1 cellular context compared by ENCODE assay signal in genomic region chr6:30325873-30326445, GRCh38.
TF ChIP-seq lines count a peak whose summit lies in the region.

No MANE protein-coding gene starts in this region.

TF ChIP-seq in HepG2, 621 proteins besides CTCF, POLR2A, EP300 and RAD21 (continued from another document):
- TF ChIP-seq SUZ12 (IDR thresholded peaks at IDR 0.05; ENCODE audit: low read depth, low read length) = no peak
- no peak for TF ChIP-seq LRRFIP1 (CRISPR knock-in tag; conservative IDR thresholded peaks at IDR 0.05)
- TF ChIP-seq ZBTB33 (CRISPR knock-in tag; IDR thresholded peaks at IDR 0.05) = no peak
- peak; percentile 8; the same call in 1 of the 2 replicates for TF ChIP-seq MED1 (CRISPR knock-in tag; IDR thresholded peaks at IDR 0.05)
- TF ChIP-seq ZNF510 (CRISPR knock-in tag; IDR thresholded peaks at IDR 0.05; ENCODE audit: low read depth) = peak; percentile 33; the same call in 1 of the 2 replicates
- TF ChIP-seq ESRRA (CRISPR knock-in tag; IDR thresholded peaks at IDR 0.05; ENCODE audit: low read depth) = peak; percentile 13; the same call in 1 of the 2 replicates
- peak; percentile 59; the same call in 1 of the 2 replicates for TF ChIP-seq AKNA (CRISPR knock-in tag; IDR thresholded peaks at IDR 0.05; ENCODE audit: borderline replicate concordance)
- no peak for TF ChIP-seq ZNF543 (CRISPR knock-in tag; IDR thresholded peaks at IDR 0.05)
- 0 out of 2 replicates have a peak, but pooled peaks have one; percentile 24 for TF ChIP-seq SIN3A (IDR thresholded peaks at IDR 0.05; ENCODE audit: borderline replicate concordance, low read depth, low read length)
- TF ChIP-seq ATRX (CRISPR knock-in tag; IDR thresholded peaks at IDR 0.05; ENCODE audit: borderline replicate concordance) = no peak
- no peak for TF ChIP-seq ZNF737 (CRISPR knock-in tag; IDR thresholded peaks at IDR 0.05; ENCODE audit: borderline replicate concordance)
- TF ChIP-seq ZBTB37 (CRISPR knock-in tag; IDR thresholded peaks at IDR 0.05) = no peak
- peak; percentile 66; the same call in 1 of the 2 replicates for TF ChIP-seq ZNF589 (CRISPR knock-in tag; conservative IDR thresholded peaks at IDR 0.05)
- peak; percentile 27 for TF ChIP-seq ZNF891 (CRISPR knock-in tag; IDR thresholded peaks at IDR 0.05)
- TF ChIP-seq PCBP2 (optimal IDR thresholded peaks at IDR 0.05; ENCODE audit: low read depth, low read length, poor library complexity, severe bottlenecking) = no peak
- no peak for TF ChIP-seq TBP (CRISPR knock-in tag; IDR thresholded peaks at IDR 0.05)
- no peak for TF ChIP-seq PRDM4 (CRISPR knock-in tag; IDR thresholded peaks at IDR 0.05; ENCODE audit: borderline replicate concordance)
- no peak for TF ChIP-seq HHEX (CRISPR knock-in tag; IDR thresholded peaks at IDR 0.05)
- no peak for TF ChIP-seq ZNF572 (CRISPR knock-in tag; IDR thresholded peaks at IDR 0.05)
- peak; percentile 9; the same call in 1 of the 2 replicates for TF ChIP-seq ZMYM4 (CRISPR knock-in tag; IDR thresholded peaks at IDR 0.05)
- TF ChIP-seq NFATC3 (CRISPR knock-in tag; IDR thresholded peaks at IDR 0.05) = peak; percentile 57; the same call in 1 of the 2 replicates
- TF ChIP-seq JUNB (CRISPR knock-in tag; IDR thresholded peaks at IDR 0.05; ENCODE audit: borderline replicate concordance) = no peak
- TF ChIP-seq ZNF576 (CRISPR knock-in tag; IDR thresholded peaks at IDR 0.05) = no peak
- no peak for TF ChIP-seq SNRNP70 (IDR thresholded peaks at IDR 0.05; ENCODE audit: low read depth, low read length)
- TF ChIP-seq ZFP90 (CRISPR knock-in tag; IDR thresholded peaks at IDR 0.05; ENCODE audit: borderline replicate concordance) = peak; percentile 66
- no peak; the same call in 1 of the 2 replicates for TF ChIP-seq REXO4 (CRISPR knock-in tag; IDR thresholded peaks at IDR 0.05; ENCODE audit: borderline replicate concordance)
- TF ChIP-seq ZNF788 (CRISPR knock-in tag; IDR thresholded peaks at IDR 0.05; ENCODE audit: borderline replicate concordance) = 0 out of 2 replicates have a peak, but pooled peaks have one; percentile 76
- 0 out of 2 replicates have a peak, but pooled peaks have one; percentile 49 for TF ChIP-seq RARG (CRISPR knock-in tag; IDR thresholded peaks at IDR 0.05; ENCODE audit: low read depth)
- TF ChIP-seq ZNF577 (CRISPR knock-in tag; IDR thresholded peaks at IDR 0.05; ENCODE audit: borderline replicate concordance, low read depth) = 0 out of 2 replicates have a peak, but pooled peaks have one; percentile 13
- TF ChIP-seq ZNF550 (CRISPR knock-in tag; IDR thresholded peaks at IDR 0.05; ENCODE audit: borderline replicate concordance) = peak; percentile 41; the same call in 1 of the 2 replicates
- TF ChIP-seq ARID3A (IDR thresholded peaks at IDR 0.05; ENCODE audit: low read depth, low read length) = no peak
- no peak for TF ChIP-seq WIZ (CRISPR knock-in tag; IDR thresholded peaks at IDR 0.05)
